Comparison of ENCODE assay signal across 8 cellular contexts in the genomic region with DNA sequence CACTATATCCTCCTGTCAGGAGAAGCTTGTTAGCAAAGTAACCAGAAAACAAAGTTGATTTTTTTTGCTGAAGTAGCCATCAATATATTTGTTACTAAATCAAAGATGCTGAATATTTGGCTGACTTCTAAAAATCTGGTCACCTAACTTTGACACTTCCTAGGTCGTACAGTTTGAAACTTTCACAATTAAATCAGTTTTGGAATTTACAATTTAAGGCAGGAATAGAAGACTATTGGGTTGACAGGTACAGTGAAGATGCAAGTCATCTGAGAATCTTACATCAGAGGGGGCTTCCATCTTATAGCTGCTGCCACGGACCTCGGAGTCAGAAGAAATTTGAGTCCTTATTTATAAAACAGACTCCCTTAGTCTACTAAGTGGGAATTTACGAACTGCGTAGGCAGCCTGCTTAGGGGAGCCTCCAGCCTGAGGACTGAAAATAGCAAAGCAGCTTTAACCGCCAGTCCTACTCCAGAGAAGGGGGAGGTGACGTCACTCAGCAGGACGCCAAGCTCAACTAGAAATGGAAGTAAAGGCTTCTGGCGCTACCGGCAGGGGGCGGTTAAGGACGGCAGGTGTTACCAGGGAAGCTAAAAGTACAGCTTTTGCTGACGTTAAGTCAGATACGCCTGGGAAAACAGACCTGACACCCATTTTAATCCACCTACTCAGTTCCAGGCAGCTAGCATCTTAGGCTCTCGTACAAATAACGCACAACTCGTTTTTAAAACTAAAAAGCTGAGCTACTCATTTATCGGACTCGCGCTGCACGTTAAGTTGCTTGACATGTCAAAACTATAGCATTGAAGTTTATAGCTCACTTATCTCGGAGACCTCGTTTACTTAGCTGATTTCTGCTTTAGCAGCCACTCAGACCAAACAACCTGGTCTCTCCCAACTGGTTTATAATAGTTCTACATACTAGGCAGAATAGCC.
DNase-seq lines count a peak whose midpoint lies in the region; ATAC-seq and TF ChIP-seq lines count a peak whose summit lies in the region.

No MANE protein-coding gene starts in this region.

- H3K27ac ChIP-seq in GM23338 (ENCODE audit: low read depth) (peak overlapping the region; percentile 93), neural cell (ENCODE audit: low read length) (peak overlapping the region; percentile 78), subcutaneous abdominal adipose tissue (ENCODE audit: low read depth, low read length) (peak overlapping the region; percentile 88)

- intact Hi-C loops in activated T-helper 2 cell treated with anti-CD3 and anti-CD28 coated beads, Interferon-gamma antibody, Interleukin-2, Interleukin-4, amounts not matched to agents 10 μg/mL and 5 μg/mL and 100 μg/mL, durations not matched to agents 14 hours and 24 hours and 36 hours (cut with micrococcal nuclease): loop anchor here (2.0 kb wide), 5 partner anchors 17 to 1307 kb away; a partner anchor contains a TSS

- H3K4me2 ChIP-seq in GM23338 (peak overlapping the region; percentile 91), neural cell (ENCODE audit: low read length) (peak overlapping the region; percentile 90)

- peak; percentile 35 for ATAC-seq in GM23338

- peaks cover 75% of the 10 kb centered on the region for H3K4me1 Mint-ChIP-seq in GM23338
- H3K4me1 Mint-ChIP-seq in activated T-helper 2 cell treated with anti-CD3 and anti-CD28 coated beads, Interferon-gamma antibody, Interleukin-2, Interleukin-4, amounts not matched to agents 10 μg/mL and 5 μg/mL and 100 μg/mL, durations not matched to agents 14 hours and 24 hours and 36 hours (ENCODE audit: low read depth): peaks cover 77% of the 10 kb centered on the region

- peaks cover 4% of the 10 kb centered on the region; the same call in 1 of the 3 replicates for H3K9me3 Mint-ChIP-seq in GM23338
- H3K9me3 Mint-ChIP-seq in activated T-helper 2 cell treated with anti-CD3 and anti-CD28 coated beads, Interferon-gamma antibody, Interleukin-2, Interleukin-4, amounts not matched to agents 10 μg/mL and 5 μg/mL and 100 μg/mL, durations not matched to agents 14 hours and 24 hours and 36 hours: no peaks in the 10 kb centered on the region

- H3K4me3 Mint-ChIP-seq in GM23338: peak overlapping the region; percentile 92
- H3K4me3 Mint-ChIP-seq in activated T-helper 2 cell treated with anti-CD3 and anti-CD28 coated beads, Interferon-gamma antibody, Interleukin-2, Interleukin-4, amounts not matched to agents 10 μg/mL and 5 μg/mL and 100 μg/mL, durations not matched to agents 14 hours and 24 hours and 36 hours (ENCODE audit: low read depth): peak overlapping the region; percentile 75

- H3K9me2 ChIP-seq in GM23338 (ENCODE audit: insufficient read depth): no peaks in the 10 kb centered on the region
- H3K9me2 ChIP-seq in neural cell (ENCODE audit: insufficient read depth, low read length): no peaks in the 10 kb centered on the region

- H3K79me2 ChIP-seq in GM23338 (replicated peaks; ENCODE audit: insufficient read depth) (no peaks in the 10 kb centered on the region), neural cell (replicated peaks; ENCODE audit: insufficient read depth, low read length) (no peaks in the 10 kb centered on the region)

- no peak overlapping the region for H2AFZ ChIP-seq in GM23338
- H2AFZ ChIP-seq in neural cell (ENCODE audit: low read depth, low read length): peak overlapping the region; percentile 3

- H3F3A ChIP-seq in GM23338 (replicated peaks; ENCODE audit: low read depth): peaks cover 5% of the 10 kb centered on the region; the same call in 1 of the 2 replicates
- H3F3A ChIP-seq in neural cell (ENCODE audit: insufficient read depth, low read length, poor library complexity, severe bottlenecking): peaks cover 10% of the 10 kb centered on the region

- TF ChIP-seq CTCF in GM23338 (conservative IDR thresholded peaks at IDR 0.05; ENCODE audit: low read depth in 2 of 2) (peak; percentile 76 to 81), LNCaP clone FGC (IDR thresholded peaks at IDR 0.05; ENCODE audit: control insufficient read depth, extremely low read depth, insufficient read depth) (peak; percentile 92), fibroblast of the aortic adventitia (IDR thresholded peaks at IDR 0.05; ENCODE audit: insufficient read depth, low read length) (peak; percentile 94), neural cell (IDR thresholded peaks at IDR 0.05; ENCODE audit: poor library complexity, severe bottlenecking) (peak; percentile 96)

- peak overlapping the region; percentile 68 for H3K9ac ChIP-seq in neural cell (ENCODE audit: low read length)
- peak overlapping the region; percentile 20 to 79 (median 57) for H3K9ac ChIP-seq in subcutaneous abdominal adipose tissue (ENCODE audit: low read length in 5 of 5)

- peaks cover 35% of the 10 kb centered on the region for H3K27me3 Mint-ChIP-seq in GM23338 (ENCODE audit: insufficient read depth, low read depth, poor library complexity)
- H3K27me3 Mint-ChIP-seq in activated T-helper 2 cell treated with anti-CD3 and anti-CD28 coated beads, Interferon-gamma antibody, Interleukin-2, Interleukin-4, amounts not matched to agents 10 μg/mL and 5 μg/mL and 100 μg/mL, durations not matched to agents 14 hours and 24 hours and 36 hours (ENCODE audit: low read depth): no peaks in the 10 kb centered on the region

- H3K27me3 ChIP-seq in GM23338 (ENCODE audit: insufficient read depth) (no peaks in the 10 kb centered on the region), neural cell (ENCODE audit: insufficient read depth, low read depth, low read length) (no peaks in the 10 kb centered on the region), subcutaneous abdominal adipose tissue (ENCODE audit: control insufficient read depth in 5 of 5, insufficient read depth in 4 of 5, low read length in 5 of 5) (no peaks in the 10 kb centered on the region)

- H3K4me3 ChIP-seq in GM23338 (peak overlapping the region; percentile 80), LNCaP clone FGC (ENCODE audit: low read depth, low read length) (peak overlapping the region; percentile 77), fibroblast of the aortic adventitia (ENCODE audit: low read depth, low read length) (peak overlapping the region; percentile 75), neural cell (ENCODE audit: low read length) (peak overlapping the region; percentile 71), subcutaneous abdominal adipose tissue (ENCODE audit: low read depth in 1 of 5, low read length in 5 of 5) (peak overlapping the region; percentile 70 to 98 (median 94))

- DNase-seq in DMS79 treated with DMSO at 0.1 percent for 48 hours (lab: John Stamatoyannopoulos, UW): peak; percentile 75
- DNase-seq in GM23338 (ENCODE audit: low spot score): peak; percentile 98
- DNase-seq in LNCaP clone FGC (ENCODE audit: low read depth): peak; percentile 93
- DNase-seq in RPMI7951 (ENCODE audit: low read depth): peak; percentile 95
- DNase-seq in activated T-helper 2 cell treated with anti-CD3 and anti-CD28 coated beads, Interferon-gamma antibody, Interleukin-2, Interleukin-4, amounts not matched to agents 10 μg/mL and 5 μg/mL and 100 μg/mL, durations not matched to agents 14 hours and 24 hours and 36 hours (ENCODE audit: low spot score): peak; percentile 89
- peak; percentile 95 for DNase-seq in fibroblast of the aortic adventitia (ENCODE audit: low read depth)

- TF ChIP-seq RAD21 in neural cell (conservative IDR thresholded peaks at IDR 0.05): peak; percentile 75

- no peaks in the 10 kb centered on the region for H4K20me1 ChIP-seq in GM23338 (replicated peaks; ENCODE audit: insufficient read depth)
- H4K20me1 ChIP-seq in neural cell (ENCODE audit: insufficient read depth): no peaks in the 10 kb centered on the region

- H3K4me1 ChIP-seq in GM23338 (ENCODE audit: insufficient read depth) (peaks cover 41% of the 10 kb centered on the region), subcutaneous abdominal adipose tissue (ENCODE audit: control insufficient read depth in 5 of 5, insufficient read depth in 5 of 5, low read length in 5 of 5) (peaks cover 0 to 31% (median 27%) of the 10 kb centered on the region in 5 donors)

- H3K9me3 ChIP-seq in neural cell (ENCODE audit: low read length) (no peaks in the 10 kb centered on the region), subcutaneous abdominal adipose tissue (ENCODE audit: control insufficient read depth in 5 of 5, low read length in 5 of 5) (no peaks in the 10 kb centered on the region)

- peak; percentile 57 for TF ChIP-seq EP300 in neural cell (conservative IDR thresholded peaks at IDR 0.05; ENCODE audit: poor library complexity, severe bottlenecking)

- H3K36me3 Mint-ChIP-seq in GM23338 (ENCODE audit: low read depth): no peaks in the 10 kb centered on the region
- H3K36me3 Mint-ChIP-seq in activated T-helper 2 cell treated with anti-CD3 and anti-CD28 coated beads, Interferon-gamma antibody, Interleukin-2, Interleukin-4, amounts not matched to agents 10 μg/mL and 5 μg/mL and 100 μg/mL, durations not matched to agents 14 hours and 24 hours and 36 hours (ENCODE audit: low read depth): no peaks in the 10 kb centered on the region

- H3K36me3 ChIP-seq in GM23338 (ENCODE audit: insufficient read depth) (no peaks in the 10 kb centered on the region), neural cell (ENCODE audit: insufficient read depth, low read length) (no peaks in the 10 kb centered on the region), subcutaneous abdominal adipose tissue (ENCODE audit: control insufficient read depth in 5 of 5, insufficient read depth in 5 of 5, low read length in 5 of 5) (no peaks in the 10 kb centered on the region)

- peak overlapping the region; percentile 99 for H3K27ac Mint-ChIP-seq in GM23338
- peak overlapping the region; percentile 90 for H3K27ac Mint-ChIP-seq in activated T-helper 2 cell treated with anti-CD3 and anti-CD28 coated beads, Interferon-gamma antibody, Interleukin-2, Interleukin-4, amounts not matched to agents 10 μg/mL and 5 μg/mL and 100 μg/mL, durations not matched to agents 14 hours and 24 hours and 36 hours

TF ChIP-seq in GM23338, 12 proteins besides CTCF, POLR2A, EP300 and RAD21 (continues in another document):
- TF ChIP-seq ZNF331 (CRISPR knock-in tag; IDR thresholded peaks at IDR 0.05; ENCODE audit: low read depth) (no peak), JUNB (IDR thresholded peaks at IDR 0.05; ENCODE audit: unreplicated experiment) (no peak), STAT1 (IDR thresholded peaks at IDR 0.05; ENCODE audit: unreplicated experiment) (no peak)

TF ChIP-seq in neural cell, 6 proteins besides CTCF, POLR2A, EP300 and RAD21 (continues in another document):
- peak; percentile 71 for TF ChIP-seq POLR2AphosphoS5 (IDR thresholded peaks at IDR 0.05)
- TF ChIP-seq EZH2 (IDR thresholded peaks at IDR 0.05; ENCODE audit: borderline replicate concordance, insufficient read depth, low read length, poor library complexity, severe bottlenecking): no peak
- peak; percentile 82 for TF ChIP-seq SMC3 (conservative IDR thresholded peaks at IDR 0.05; ENCODE audit: poor library complexity)

Comparison
In these comparisons a context has a peak if more than half of its experiments do, and no peak if none do; other contexts are left out.
1. Peak in every context shown above with its lines: DNase-seq, ATAC-seq, H3K4me3 ChIP-seq and H3K27ac ChIP-seq.